Comparison of ENCODE assay signal across 7 cellular contexts in genomic region chr9:127503947-127504886, GRCh38. TPM values are rescaled to one million over a fixed set of nuclear protein-coding genes. Genes with fewer than 3 reads are reported as not detected.
DNase-seq lines count a peak whose midpoint lies in the region; ATAC-seq, FAIRE-seq and TF ChIP-seq lines count a peak whose summit lies in the region.

No MANE protein-coding gene starts in this region.

- DNase-seq in GM13977 (ENCODE audit: low spot score) (peak; percentile 79), NCI-H2081 treated with DMSO at 0.1 percent for 48 hours (lab: John Stamatoyannopoulos, UW) (peak; percentile 47), UCSD-AML1 (lab: John Stamatoyannopoulos, UW; ENCODE audit: unreplicated experiment) (peak; percentile 79), GM12878 (ENCODE audit: low read depth, low spot score) (no peak), iPS DF 6.9 (ENCODE audit: low read depth, low spot score) (peak; percentile 88), smooth muscle cell (lab: John Stamatoyannopoulos, UW; ENCODE audit: unreplicated experiment) (peak; percentile 22)

- H3K4me2 ChIP-seq in GM12878 (ENCODE audit: control insufficient read depth, insufficient read depth) (no peak overlapping the region), smooth muscle cell (no peak overlapping the region)

- peak; percentile 95 for TF ChIP-seq CTCF in GM13977 (IDR thresholded peaks at IDR 0.05; ENCODE audit: extremely low read depth, insufficient read depth, missing control alignments)
- peak; percentile 84 to 94 (median 93) for TF ChIP-seq CTCF in GM12878 (IDR thresholded peaks at IDR 0.05 in 2 of 3, conservative IDR thresholded peaks at IDR 0.05 in 1 of 3; ENCODE audit: control insufficient read depth in 2 of 3, extremely low read depth in 1 of 3, insufficient read depth in 1 of 3, low read depth in 3 of 3, low read length in 3 of 3)
- peak; percentile 76 for TF ChIP-seq CTCF in smooth muscle cell (IDR thresholded peaks at IDR 0.05; ENCODE audit: borderline replicate concordance, insufficient read depth, poor library complexity, severe bottlenecking)

- no peak overlapping the region for H3K4me3 ChIP-seq in GM12878
- H3K4me3 ChIP-seq in iPS DF 6.9 (ENCODE audit: low read length): no peak overlapping the region
- H3K4me3 ChIP-seq in smooth muscle cell: no peak overlapping the region

- BruUV-seq in GM12878 (replicated peaks; lab: Mats Ljungman, UMichigan): no TSS peak

- no peaks in the 10 kb centered on the region for H3K79me2 ChIP-seq in GM12878 (ENCODE audit: control insufficient read depth, insufficient read depth, low read length)
- no peaks in the 10 kb centered on the region for H3K79me2 ChIP-seq in smooth muscle cell (ENCODE audit: low read depth)

- SMC1A ChIA-PET in GM12878 (lab: Charles Lee; ENCODE audit: uncharacterized antibody, unreplicated experiment): interaction anchor here (0.6 to 2.2 kb wide), 10 partner anchors 48 to 562 kb away, joined by 3 to 8 read pairs (median 4); partner anchors contain the start of genes LRSAM1, RPL12 and TOR2A

- WGBS in GM12878 (ENCODE audit: insufficient coverage, insufficient replicate concordance, low lambda C conversion rate, missing lambda C conversion rate): 50% methylated on average over 25 of the region's 25 CpGs
- no CpG with 5 or more reads among the region's 25 CpGs for WGBS in iPS DF 6.9 (ENCODE audit: insufficient coverage, insufficient read length)
- WGBS in smooth muscle cell (ENCODE audit: low lambda C conversion rate): 65% methylated on average over 25 of the region's 25 CpGs

- H3K36me3 ChIP-seq in GM12878 (ENCODE audit: control insufficient read depth in 2 of 2, insufficient read depth in 2 of 2, low read length in 1 of 2) (no peaks in the 10 kb centered on the region), iPS DF 6.9 (ENCODE audit: control insufficient read depth, insufficient read depth, low read length) (peaks cover 16% of the 10 kb centered on the region), smooth muscle cell (ENCODE audit: low read depth) (no peaks in the 10 kb centered on the region)

- CTCF ChIA-PET in GM12878 (lab: Yijun Ruan, JAX): interaction anchor here (0.6 to 3.8 kb wide), 13 partner anchors 15 to 289 kb away, joined by 3 to 31 read pairs (median 4); partner anchors contain the start of gene TOR2A

- H2AFZ ChIP-seq in GM12878 (ENCODE audit: control insufficient read depth, low read depth, low read length) (no peak overlapping the region), smooth muscle cell (ENCODE audit: low read depth) (no peak overlapping the region)

- no peak overlapping the region for H3K9ac ChIP-seq in GM12878 (ENCODE audit: control insufficient read depth, insufficient read depth, low read length)
- H3K9ac ChIP-seq in smooth muscle cell (ENCODE audit: low read depth): no peak overlapping the region

- ATAC-seq in GM12878 (peak; percentile 89), HG02763 (IDR thresholded peaks at IDR 0.05; ENCODE audit: unreplicated experiment) (no peak)

- H4K20me1 ChIP-seq in GM12878 (ENCODE audit: control insufficient read depth, insufficient read depth) (no peaks in the 10 kb centered on the region), smooth muscle cell (ENCODE audit: low read depth) (peaks cover 48% of the 10 kb centered on the region)

- POLR2A ChIA-PET in GM12878 (lab: Charles Lee): no interaction called here

- no peak for TF ChIP-seq EP300 in GM12878 (IDR thresholded peaks at IDR 0.05; ENCODE audit: borderline replicate concordance in 1 of 2, control insufficient read depth in 1 of 2, low read depth in 2 of 2, low read length in 2 of 2)

- TF ChIP-seq RAD21 in GM12878 (IDR thresholded peaks at IDR 0.05; ENCODE audit: insufficient read depth, low read depth, low read length): peak; percentile 82

- intact Hi-C loops in GM12878 (cut with micrococcal nuclease; ENCODE audit: unreplicated experiment): loop anchor here (1.0 to 2.0 kb wide), 4 partner anchors 82 to 415 kb away; no protein-coding TSS in a partner anchor

- no peak overlapping the region for H3K27ac ChIP-seq in GM12878 (ENCODE audit: control insufficient read depth, insufficient read depth)
- no peak overlapping the region for H3K27ac ChIP-seq in iPS DF 6.9 (ENCODE audit: low read length)
- peak overlapping the region; percentile 4 for H3K27ac ChIP-seq in smooth muscle cell (ENCODE audit: low read depth)

- TF ChIP-seq POLR2A in GM12878 (IDR thresholded peaks at IDR 0.05; ENCODE audit: low read depth, low read length): no peak

- in situ Hi-C loops in GM13977 (cut with MboI; ENCODE audit: low pct_unique_long_range_greater_than_20kb, low sequenced_read_pairs, unreplicated experiment) (no loop called here), GM12878 (cut with MboI) (loop anchor here (5.0 kb wide), 3 partner anchors 83 to 423 kb away; no protein-coding TSS in a partner anchor)

- H3K27me3 ChIP-seq in GM12878 (replicated peaks in 1 of 2; ENCODE audit: control insufficient read depth in 2 of 2, insufficient read depth in 2 of 2, low read length in 1 of 2) (no peaks in the 10 kb centered on the region), iPS DF 6.9 (ENCODE audit: control insufficient read depth, insufficient read depth, low read length) (no peaks in the 10 kb centered on the region), smooth muscle cell (ENCODE audit: low read depth) (no peaks in the 10 kb centered on the region)

- H3F3A ChIP-seq in smooth muscle cell (ENCODE audit: low read depth): no peaks in the 10 kb centered on the region

- RAD21 ChIA-PET in GM12878 (lab: Charles Lee; ENCODE audit: unreplicated experiment): interaction anchor here (0.6 to 2.7 kb wide), 8 partner anchors 33 to 415 kb away, joined by 3 to 18 read pairs (median 4); partner anchors contain the start of genes SLC2A8 and TOR2A

- FAIRE-seq in GM12878 (lab: Jason Lieb, UNC): peak; percentile 93

- H3K4me1 ChIP-seq in GM12878 (ENCODE audit: control insufficient read depth, insufficient read depth, low read length): no peaks in the 10 kb centered on the region
- H3K4me1 ChIP-seq in iPS DF 6.9 (ENCODE audit: control insufficient read depth, insufficient read depth, low read length): peaks cover 3% of the 10 kb centered on the region; the same call in 1 of the 2 replicates
- no peaks in the 10 kb centered on the region for H3K4me1 ChIP-seq in smooth muscle cell (ENCODE audit: low read depth)

- no peaks in the 10 kb centered on the region for H3K9me3 ChIP-seq in GM12878 (replicated peaks; ENCODE audit: control insufficient read depth, insufficient read depth, low read length)
- H3K9me3 ChIP-seq in iPS DF 6.9 (ENCODE audit: control insufficient read depth, insufficient read depth, low read length): no peaks in the 10 kb centered on the region
- no peaks in the 10 kb centered on the region for H3K9me3 ChIP-seq in smooth muscle cell (replicated peaks; ENCODE audit: low read depth)

TF ChIP-seq in GM12878, 131 proteins besides CTCF, POLR2A, EP300 and RAD21 (continues in another document):
- TF ChIP-seq RCOR1 (conservative IDR thresholded peaks at IDR 0.05; ENCODE audit: low read depth, low read length) (no peak), MYB (IDR thresholded peaks at IDR 0.05; ENCODE audit: borderline replicate concordance, low read depth, low read length) (no peak)

RNA-seq across cellular contexts. Expression of gene LRSAM1, which starts 52.9 kb away (rescaled TPM):
- 60.8 and 70.8 TPM in 2 replicates for total RNA-seq in GM12878 (2013; cell fraction: nucleolus; rRNA removed)
- total RNA-seq in GM12878 (2014; rRNA removed) (13.1 and 13.7 TPM in 2 replicates), GM12878 (2014; rRNA removed; fragmentation: Illumina TruSeq; extraction: Trizol) (5.8 and 5.9 TPM in 2 replicates), GM12878 (2021) (18.9 and 20.4 TPM in 2 replicates), smooth muscle cell (10.5 and 15.3 TPM in 2 replicates)
- 6.8 TPM for polyA plus RNA-seq in GM12878 (2011; ENCODE audit: low read depth)
- polyA plus RNA-seq in GM12878 (2011; rRNA removed) (7.5 and 9.7 TPM in 2 replicates), GM12878 (2014; fragmentation: Illumina TruSeq; extraction: Trizol) (4.5 and 6.9 TPM in 2 replicates), GM12878 (2014; fragmentation: Nextera tagmentation; extraction: Ambion mirVana) (under 1 TPM; 0.14 to 0.53 TPM), GM12878 (2014; rRNA removed) (14.3 and 14.8 TPM in 2 replicates), GM12878 (2016; fragmentation: Nextera tagmentation; extraction: Ambion mirVana) (10 to 100 TPM; 18.4 to 23.4 TPM), smooth muscle cell (27.0 and 28.7 TPM in 2 replicates)
- 8.2 and 10.8 TPM in 2 replicates for polyA plus RNA-seq in GM12878 (2011; cell fraction: cytosol; rRNA removed)
- polyA plus RNA-seq in GM12878 (2011; cell fraction: nucleus; rRNA removed): 44.3 and 44.5 TPM in 2 replicates
- polyA plus RNA-seq in GM12878 (2012): 12.3 and 17.2 TPM in 2 replicates
- 7.3 and 16.4 TPM in 2 replicates for polyA minus RNA-seq in GM12878 (2011; rRNA and poly(A)+ RNA removed)
- 3.2 and 6.8 TPM in 2 replicates for polyA minus RNA-seq in GM12878 (2011; cell fraction: cytosol; rRNA and poly(A)+ RNA removed)
- polyA minus RNA-seq in GM12878 (2011; cell fraction: nucleus; rRNA and poly(A)+ RNA removed): 22.5 and 27.0 TPM in 2 replicates

RNA-seq across cellular contexts. Expression of gene RPL12, which starts 53.0 kb away (rescaled TPM):
- total RNA-seq in GM12878 (2013; cell fraction: nucleolus; rRNA removed): 532 and 580 TPM in 2 replicates
- total RNA-seq in GM12878 (2014; rRNA removed): 2,340 and 2,418 TPM in 2 replicates
- total RNA-seq in GM12878 (2014; rRNA removed; fragmentation: Illumina TruSeq; extraction: Trizol): 4,535 and 4,622 TPM in 2 replicates
- 2,052 and 2,163 TPM in 2 replicates for total RNA-seq in GM12878 (2021)
- 4,165 TPM for polyA plus RNA-seq in GM12878 (2011; ENCODE audit: low read depth)
- 2,640 and 2,932 TPM in 2 replicates for polyA plus RNA-seq in GM12878 (2011; rRNA removed)
- 2,904 and 3,567 TPM in 2 replicates for polyA plus RNA-seq in GM12878 (2011; cell fraction: cytosol; rRNA removed)
- polyA plus RNA-seq in GM12878 (2011; cell fraction: nucleus; rRNA removed): 879 and 937 TPM in 2 replicates
- polyA plus RNA-seq in GM12878 (2012): 3,068 and 4,412 TPM in 2 replicates
- polyA plus RNA-seq in GM12878 (2014; fragmentation: Illumina TruSeq; extraction: Trizol): 4,925 and 5,544 TPM in 2 replicates
- 1,000 to 10,000 TPM; 3,077 to 3,412 TPM for polyA plus RNA-seq in GM12878 (2014; fragmentation: Nextera tagmentation; extraction: Ambion mirVana)
- 3,446 and 3,776 TPM in 2 replicates for polyA plus RNA-seq in GM12878 (2014; rRNA removed)
- 1,000 to 10,000 TPM in 1 of 2 experiments, 100 to 1,000 TPM in 1; 961 to 1,005 TPM for polyA plus RNA-seq in GM12878 (2016; fragmentation: Nextera tagmentation; extraction: Ambion mirVana)
- polyA minus RNA-seq in GM12878 (2011; rRNA and poly(A)+ RNA removed): 712 and 1,069 TPM in 2 replicates
- polyA minus RNA-seq in GM12878 (2011; cell fraction: cytosol; rRNA and poly(A)+ RNA removed): 520 and 541 TPM in 2 replicates
- polyA minus RNA-seq in GM12878 (2011; cell fraction: nucleus; rRNA and poly(A)+ RNA removed): 259 and 431 TPM in 2 replicates
- 1,296 and 1,445 TPM in 2 replicates for total RNA-seq in smooth muscle cell
- 371 and 424 TPM in 2 replicates for polyA plus RNA-seq in smooth muscle cell
